15 cellular contexts compared by ENCODE assay signal in genomic region chr12:117579939-117580717, GRCh38.
A peak's percentile ranks its signal among the peaks of the same experiment; 100 is the strongest.
DNase-seq lines count a peak whose midpoint lies in the region; ATAC-seq, FAIRE-seq and TF ChIP-seq lines count a peak whose summit lies in the region.
"Had no signal": no experiment of that assay in that cellular context is flagged by ENCODE, and none has a peak within 500 bp of the region (broad histone marks: within the 10 kb centered on the region; RNA-seq: fewer than 3 reads in every experiment).

No MANE protein-coding gene starts in this region.

- DNase-seq in GM23338 (ENCODE audit: low spot score): no peak
- DNase-seq in H1 (ENCODE audit: low read depth in 1 of 2, low spot score in 2 of 2): no peak
- DNase-seq in neural progenitor cell (ENCODE audit: low spot score): no peak
- peak; percentile 44 to 48 for DNase-seq in thyroid gland
- no peak for DNase-seq in stimulated activated CD8-positive, alpha-beta memory T cell treated with anti-CD3 and anti-CD28 coated beads, Interleukin-4, amount 100 ng/mL, for 48 hours
- DNase-seq in activated naive CD4-positive, alpha-beta T cell (lab: John Stamatoyannopoulos, UW): no peak
- DNase-seq in stimulated activated CD4-positive, alpha-beta T cell treated with anti-CD3 and anti-CD28 coated beads, Interleukin-15, amount 100 ng/mL, for 24 hours: no peak
- DNase-seq: CD4-positive, alpha-beta T cell; GF-D8; NCI-H1105; NCI-H1694; NCI-H2081 treated with DMSO at 0.1 percent for 48 hours had no signal

- H3K9me2 ChIP-seq in GM23338 (ENCODE audit: insufficient read depth): no peaks in the 10 kb centered on the region

- H2AFZ ChIP-seq in GM23338 (peak overlapping the region; percentile 92), H1 (ENCODE audit: low read length) (no peak overlapping the region), neural progenitor cell (replicated peaks) (peak overlapping the region; percentile 64)

- H3K9me3 ChIP-seq in H1 (ENCODE audit: insufficient read depth in 2 of 2, low read depth in 1 of 2, low read length in 1 of 2): no peaks in the 10 kb centered on the region
- H3K9me3 ChIP-seq in neural progenitor cell (ENCODE audit: low read depth): no peaks in the 10 kb centered on the region
- no peaks in the 10 kb centered on the region for H3K9me3 ChIP-seq in thyroid gland
- H3K9me3 ChIP-seq: Caco-2 had no signal

- H3K4me1 ChIP-seq in GM23338 (ENCODE audit: insufficient read depth) (peaks cover 11% of the 10 kb centered on the region), H1 (replicated peaks in 1 of 4; ENCODE audit: control insufficient read depth in 3 of 4, insufficient read depth in 4 of 4, low read length in 3 of 4) (peaks cover 5 to 15% (median 12%) of the 10 kb centered on the region in 4 experiments; a peak in 6 of 7 replicates), neural progenitor cell (peaks cover 17% of the 10 kb centered on the region), thyroid gland (peaks cover 5 to 31% of the 10 kb centered on the region in 2 donors)
- H3K4me1 ChIP-seq: Caco-2 had no signal

- no peaks in the 10 kb centered on the region for H3K36me3 Mint-ChIP-seq in GM23338 (ENCODE audit: low read depth)
- no peaks in the 10 kb centered on the region for H3K36me3 Mint-ChIP-seq in neural progenitor cell

- no peak overlapping the region for H2BK12ac ChIP-seq in H1 (ENCODE audit: low read depth, low read length)

- no peak overlapping the region for H2BK15ac ChIP-seq in H1 (ENCODE audit: low read length)

- H3K79me2 ChIP-seq in GM23338 (replicated peaks; ENCODE audit: insufficient read depth) (no peaks in the 10 kb centered on the region), H1 (ENCODE audit: control insufficient read depth in 1 of 2, insufficient read depth in 2 of 2, low read length in 2 of 2) (no peaks in the 10 kb centered on the region), neural progenitor cell (ENCODE audit: low read depth) (no peaks in the 10 kb centered on the region)

- no peak overlapping the region for H3K4ac ChIP-seq in H1 (replicated peaks; ENCODE audit: insufficient read length, low read depth, low read length)

- H3K4me1 Mint-ChIP-seq in GM23338: peaks cover 30% of the 10 kb centered on the region
- H3K4me1 Mint-ChIP-seq in neural progenitor cell: peaks cover 13% of the 10 kb centered on the region

- H3K27me3 ChIP-seq in GM23338 (ENCODE audit: insufficient read depth) (no peaks in the 10 kb centered on the region), H1 (replicated peaks in 1 of 4; ENCODE audit: control insufficient read depth in 3 of 4, extremely low read depth in 1 of 4, insufficient read depth in 3 of 4, low read length in 3 of 4) (no peaks in the 10 kb centered on the region), neural progenitor cell (no peaks in the 10 kb centered on the region), thyroid gland (no peaks in the 10 kb centered on the region)

- H2AK5ac ChIP-seq in H1 (ENCODE audit: low read depth, low read length): no peak overlapping the region

- no peak overlapping the region for H3K18ac ChIP-seq in H1 (ENCODE audit: extremely low read depth, low read length)

- no peak overlapping the region for H3K56ac ChIP-seq in H1 (replicated peaks; ENCODE audit: insufficient read length, low read depth, low read length)

- CTCF ChIA-PET in H1 (lab: Charles Lee; ENCODE audit: partially characterized antibody): interaction anchor here (0.7 to 5.3 kb wide), 8 partner anchors 9 to 354 kb away, joined by 3 to 32 read pairs (median 4); no protein-coding TSS in a partner anchor

- H3K79me1 ChIP-seq in H1 (ENCODE audit: low read depth, low read length): no peaks in the 10 kb centered on the region

- H3K9ac ChIP-seq in H1 (replicated peaks in 1 of 4; ENCODE audit: extremely low read depth in 1 of 4, low read depth in 3 of 4, low read length in 3 of 4) (no peak overlapping the region), neural progenitor cell (no peak overlapping the region)

- ATAC-seq in GM23338: no peak

- POLR2A ChIA-PET in H1 (lab: Charles Lee; ENCODE audit: partially characterized antibody): no interaction called here

- H3K23ac ChIP-seq in H1 (ENCODE audit: insufficient read length): no peak overlapping the region

- H4K5ac ChIP-seq in H1 (ENCODE audit: insufficient read length, low read depth, low read length): no peak overlapping the region

- H3K36me3 ChIP-seq in GM23338 (ENCODE audit: insufficient read depth) (no peaks in the 10 kb centered on the region), H1 (ENCODE audit: control insufficient read depth in 2 of 4, insufficient read depth in 4 of 4, low read length in 3 of 4) (no peaks in the 10 kb centered on the region), neural progenitor cell (no peaks in the 10 kb centered on the region), thyroid gland (no peaks in the 10 kb centered on the region)

- no peak overlapping the region for H2BK120ac ChIP-seq in H1 (replicated peaks; ENCODE audit: low read depth, low read length)

- no peak overlapping the region for H4K91ac ChIP-seq in H1 (replicated peaks; ENCODE audit: insufficient read length, low read length)

- no peak for TF ChIP-seq CTCF in GM23338 (conservative IDR thresholded peaks at IDR 0.05; ENCODE audit: low read depth in 2 of 2)
- no peak for TF ChIP-seq CTCF in H1 (IDR thresholded peaks at IDR 0.05; ENCODE audit: control extremely low read depth in 1 of 3, insufficient read depth in 1 of 3, low read depth in 1 of 3, low read length in 3 of 3)
- TF ChIP-seq CTCF in neural progenitor cell (IDR thresholded peaks at IDR 0.05): no peak
- no peak for TF ChIP-seq CTCF in thyroid gland (IDR thresholded peaks at IDR 0.05)

- peak overlapping the region; percentile 55; the same call in 1 of the 2 replicates for H3K27ac ChIP-seq in GM23338 (ENCODE audit: low read depth)
- no peak overlapping the region for H3K27ac ChIP-seq in H1 (ENCODE audit: low read depth, low read length)
- H3K27ac ChIP-seq in neural progenitor cell: no peak overlapping the region
- H3K27ac ChIP-seq in thyroid gland: peak overlapping the region in 2 of 3 donors; percentile 63 to 69
- H3K27ac ChIP-seq: SK-N-MC had no signal

- H3F3A ChIP-seq in GM23338 (replicated peaks; ENCODE audit: low read depth) (no peaks in the 10 kb centered on the region), neural progenitor cell (ENCODE audit: low read depth) (no peaks in the 10 kb centered on the region)

- H3K9me3 Mint-ChIP-seq in GM23338: no peaks in the 10 kb centered on the region
- H3K9me3 Mint-ChIP-seq in neural progenitor cell: no peaks in the 10 kb centered on the region
- H3K9me3 Mint-ChIP-seq: CD4-positive, alpha-beta T cell had no signal

- H4K20me1 ChIP-seq in GM23338 (replicated peaks; ENCODE audit: insufficient read depth) (no peaks in the 10 kb centered on the region), H1 (replicated peaks in 1 of 2; ENCODE audit: control insufficient read depth in 1 of 2, insufficient read depth in 2 of 2, low read length in 2 of 2) (no peaks in the 10 kb centered on the region), neural progenitor cell (ENCODE audit: low read depth) (no peaks in the 10 kb centered on the region)

- H4K8ac ChIP-seq in H1 (ENCODE audit: extremely low read depth, insufficient read depth, low read length): no peak overlapping the region

- H3K27me3 Mint-ChIP-seq in GM23338 (ENCODE audit: insufficient read depth, low read depth, poor library complexity) (peaks cover 5% of the 10 kb centered on the region), neural progenitor cell (ENCODE audit: insufficient read depth, low read depth) (no peaks in the 10 kb centered on the region)

- TF ChIP-seq RAD21 in H1 (IDR thresholded peaks at IDR 0.05 in 1 of 2, conservative IDR thresholded peaks at IDR 0.05 in 1 of 2; ENCODE audit: low read depth in 2 of 2, low read length in 2 of 2): no peak

- H3K4me3 ChIP-seq in GM23338: no peak overlapping the region
- no peak overlapping the region for H3K4me3 ChIP-seq in H1 (ENCODE audit: extremely low read depth in 1 of 4, insufficient read depth in 2 of 4, low read depth in 3 of 4, low read length in 4 of 4)
- H3K4me3 ChIP-seq in neural progenitor cell: no peak overlapping the region
- no peak overlapping the region for H3K4me3 ChIP-seq in thyroid gland (replicated peaks in 1 of 3)
- H3K4me3 ChIP-seq: SK-N-MC had no signal

- H2BK5ac ChIP-seq in H1 (ENCODE audit: low read depth, low read length): peak overlapping the region; percentile 22; the same call in 1 of the 2 replicates

- intact Hi-C loops in thyroid gland (cut with DNase I): no loop called here

- H2BK20ac ChIP-seq in H1 (ENCODE audit: low read length): no peak overlapping the region

- no peak for TF ChIP-seq EP300 in H1 (IDR thresholded peaks at IDR 0.05; ENCODE audit: borderline replicate concordance in 1 of 2, low read depth in 2 of 2, low read length in 2 of 2)

- TF ChIP-seq POLR2A in H1 (IDR thresholded peaks at IDR 0.05; ENCODE audit: control extremely low read depth in 1 of 2, low read depth in 2 of 2, low read length in 2 of 2) (no peak), thyroid gland (IDR thresholded peaks at IDR 0.05) (no peak)

- WGBS in H1 (ENCODE audit: extremely low coverage in 1 of 2, insufficient coverage in 1 of 2, insufficient read length in 1 of 2, insufficient replicate concordance in 2 of 2, low coverage in 1 of 2, low lambda C conversion rate in 2 of 2, missing lambda C conversion rate in 1 of 2), 2 experiments: 85% methylated on average over 8 of the region's 8 CpGs; no CpG with 5 or more reads in 1 of the 2 experiments
- WGBS in thyroid gland, 2 donors: 47 to 49% methylated on average over 8 of the region's 8 CpGs

- H3K4me3 Mint-ChIP-seq in GM23338: no peak overlapping the region
- no peak overlapping the region for H3K4me3 Mint-ChIP-seq in neural progenitor cell
- H3K4me3 Mint-ChIP-seq: CD4-positive, alpha-beta T cell had no signal

- no peak for FAIRE-seq in H1 (lab: Jason Lieb, UNC)
- FAIRE-seq: HepG2 had no signal

- H3K27ac Mint-ChIP-seq in GM23338: no peak overlapping the region; the same call in 1 of the 2 replicates
- no peak overlapping the region for H3K27ac Mint-ChIP-seq in neural progenitor cell
- H3K27ac Mint-ChIP-seq: CD4-positive, alpha-beta T cell had no signal

- H3K23me2 ChIP-seq in H1 (ENCODE audit: low read depth, low read length): peaks cover 3% of the 10 kb centered on the region; the same call in 1 of the 2 replicates

- no peak overlapping the region for H3K14ac ChIP-seq in H1 (ENCODE audit: insufficient read length)

- H3K4me2 ChIP-seq in GM23338: no peak overlapping the region
- peak overlapping the region; percentile 3 to 5; a peak in 1 of 4 replicates for H3K4me2 ChIP-seq in H1 (ENCODE audit: insufficient read depth in 1 of 2, low read depth in 2 of 2, low read length in 2 of 2)
- H3K4me2 ChIP-seq in neural progenitor cell: no peak overlapping the region

TF ChIP-seq in H1, 55 proteins besides CTCF, POLR2A, EP300 and RAD21 (continues in another document):
- TF ChIP-seq SIN3A (conservative IDR thresholded peaks at IDR 0.05 in 1 of 2, IDR thresholded peaks at IDR 0.05 in 1 of 2; ENCODE audit: low read depth in 1 of 2, low read length in 2 of 2) (no peak), CTBP2 (IDR thresholded peaks at IDR 0.05; ENCODE audit: borderline replicate concordance, insufficient read depth, insufficient read length, low read length) (no peak), SRF (IDR thresholded peaks at IDR 0.05; ENCODE audit: low read depth, low read length) (no peak), CREB1 (IDR thresholded peaks at IDR 0.05) (no peak), SIX5 (IDR thresholded peaks at IDR 0.05; ENCODE audit: low read depth, low read length) (no peak), SP4 (IDR thresholded peaks at IDR 0.05; ENCODE audit: low read length) (no peak)

Comparison
In these comparisons a context has a peak if more than half of its experiments do, and no peak if none do; other contexts are left out.
1. DNase-seq: peak in thyroid gland (2 of 2); none in GM23338 (single experiment), H1 (0 of 2), neural progenitor cell (single experiment), stimulated activated CD8-positive, alpha-beta memory T cell treated with anti-CD3 and anti-CD28 coated beads, Interleukin-4, amount 100 ng/mL, for 48 hours (single experiment), activated naive CD4-positive, alpha-beta T cell (0 of 4) and stimulated activated CD4-positive, alpha-beta T cell treated with anti-CD3 and anti-CD28 coated beads, Interleukin-15, amount 100 ng/mL, for 24 hours (single experiment).
2. H3K27ac ChIP-seq: peak in GM23338 (single experiment) and thyroid gland (2 of 3); none in H1 (single experiment) and neural progenitor cell (single experiment).
3. H3K4me2 ChIP-seq: peak in H1 (2 of 2); none in GM23338 (single experiment) and neural progenitor cell (single experiment).